In the genomic region with DNA sequence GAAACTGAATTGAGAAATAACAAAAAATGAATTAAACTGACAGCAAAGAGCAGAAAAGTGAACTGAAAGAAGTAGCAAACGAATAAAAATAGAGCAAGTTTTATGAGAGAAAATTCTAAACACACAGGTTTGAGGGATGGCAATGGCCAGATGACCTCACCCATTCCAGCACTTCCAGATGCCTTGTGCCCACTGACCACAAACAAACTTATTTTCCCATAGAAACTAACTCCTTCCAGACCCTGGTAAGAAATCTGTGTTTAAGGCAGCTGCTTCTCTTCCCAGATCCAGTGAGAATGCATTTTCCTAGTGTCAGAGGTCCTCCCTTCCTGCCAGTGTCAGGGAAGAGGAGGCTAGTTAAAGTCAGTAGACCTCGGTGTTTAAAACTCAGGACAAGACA, we compare ENCODE assay signal across 1 cellular context.
TF ChIP-seq lines count a peak whose summit lies in the region.

No MANE protein-coding gene starts in this region.

TF ChIP-seq in SK-N-SH treated with all-trans-retinoic acid at 6 μM for 48 hours, 23 proteins besides CTCF, POLR2A, EP300 and RAD21 (continued from another document):
- TF ChIP-seq, protein P1, sequence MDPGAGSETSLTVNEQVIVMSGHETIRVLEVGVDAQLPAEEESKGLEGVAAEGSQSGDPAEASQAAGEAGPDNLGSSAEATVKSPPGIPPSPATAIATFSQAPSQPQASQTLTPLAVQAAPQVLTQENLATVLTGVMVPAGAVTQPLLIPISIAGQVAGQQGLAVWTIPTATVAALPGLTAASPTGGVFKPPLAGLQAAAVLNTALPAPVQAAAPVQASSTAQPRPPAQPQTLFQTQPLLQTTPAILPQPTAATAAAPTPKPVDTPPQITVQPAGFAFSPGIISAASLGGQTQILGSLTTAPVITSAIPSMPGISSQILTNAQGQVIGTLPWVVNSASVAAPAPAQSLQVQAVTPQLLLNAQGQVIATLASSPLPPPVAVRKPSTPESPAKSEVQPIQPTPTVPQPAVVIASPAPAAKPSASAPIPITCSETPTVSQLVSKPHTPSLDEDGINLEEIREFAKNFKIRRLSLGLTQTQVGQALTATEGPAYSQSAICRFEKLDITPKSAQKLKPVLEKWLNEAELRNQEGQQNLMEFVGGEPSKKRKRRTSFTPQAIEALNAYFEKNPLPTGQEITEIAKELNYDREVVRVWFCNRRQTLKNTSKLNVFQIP (CRISPR knock-in tag; IDR thresholded peaks at IDR 0.05; ENCODE audit: borderline replicate concordance, low read depth) = no peak
